In the genomic region with DNA sequence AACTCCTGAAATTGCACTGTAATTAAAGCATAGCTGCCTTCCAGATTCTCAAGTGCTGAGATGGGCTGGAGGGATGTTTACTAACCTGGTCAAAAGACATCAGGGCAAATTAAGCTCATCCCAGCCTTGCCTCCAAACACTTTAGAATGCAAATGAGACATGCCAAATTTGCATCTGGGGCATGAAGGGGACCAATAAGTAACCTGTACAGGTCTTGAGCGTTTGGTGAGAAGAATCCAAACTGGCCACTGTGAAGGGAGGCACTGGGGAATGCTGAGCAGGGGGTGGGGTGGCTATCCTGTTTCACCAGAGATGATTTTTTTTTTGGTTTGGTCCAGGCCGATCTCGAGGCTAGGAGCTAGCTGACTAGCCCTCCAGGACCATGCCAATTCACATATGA, we compare ENCODE assay signal across 8 cellular contexts. TPM values are rescaled to one million over a fixed set of nuclear protein-coding genes. Genes with fewer than 3 reads are reported as not detected.
DNase-seq lines count a peak whose midpoint lies in the region; ATAC-seq and TF ChIP-seq lines count a peak whose summit lies in the region.

No MANE protein-coding gene starts in this region.

- peak; percentile 59 for DNase-seq in ELF-1 (ENCODE audit: low read depth, low spot score)
- no peak for DNase-seq in dorsolateral prefrontal cortex
- peak in 1 of 49 donors; percentile 48 for DNase-seq in substantia nigra (lab: John Stamatoyannopoulos, UW)
- DNase-seq in GM10266 (ENCODE audit: extremely low spot score) = no peak
- DNase-seq in globus pallidus (ENCODE audit: low spot score) = no peak
- DNase-seq in MG63 = no peak

- peak; percentile 40 for ATAC-seq in GM19468 (IDR thresholded peaks at IDR 0.05; ENCODE audit: extremely low read depth, unreplicated experiment)
- ATAC-seq in HG03558 (IDR thresholded peaks at IDR 0.05; ENCODE audit: extremely low read depth, unreplicated experiment) = peak; percentile 17

- intact Hi-C loops in dorsolateral prefrontal cortex (cut with DNase I) = no loop called here

- H3K27ac ChIP-seq in dorsolateral prefrontal cortex (peak overlapping the region in 37 of 59 donors; percentile 2 to 74 (median 44)), substantia nigra (ENCODE audit: low read depth, low read length, poor library complexity, severe bottlenecking) (peak overlapping the region; percentile 55)

- TF ChIP-seq CTCF in dorsolateral prefrontal cortex (IDR thresholded peaks at IDR 0.05 in 54 of 56, conservative IDR thresholded peaks at IDR 0.05 in 2 of 56; ENCODE audit: low read depth in 1 of 56, partially characterized antibody in 56 of 56) (no peak), GM10266 (IDR thresholded peaks at IDR 0.05; ENCODE audit: control insufficient read depth, insufficient read depth, low read depth, missing control alignments) (no peak)

- H3K27me3 ChIP-seq in dorsolateral prefrontal cortex (peaks cover 0 to 8% (median 0%) of the 10 kb centered on the region in 45 donors), MG63 (no peaks in the 10 kb centered on the region)

- no peaks in the 10 kb centered on the region for H3K36me3 ChIP-seq in MG63

- H3K4me3 ChIP-seq in dorsolateral prefrontal cortex (peak overlapping the region in 33 of 59 donors; percentile 4 to 50 (median 23)), MG63 (no peak overlapping the region)

- H3K9me3 ChIP-seq in MG63 = no peaks in the 10 kb centered on the region

RNA-seq across cellular contexts. Expression of a gene that starts 38.3 kb away (rescaled TPM):
- 10 to 100 TPM in 94 of 120 experiments, 1 to 10 TPM in 26; 5.2 to 20.6 (median 12.1) TPM for total RNA-seq in dorsolateral prefrontal cortex
- total RNA-seq in MG63 (2014; rRNA removed; shearing (Covaris generic); ENCODE audit: low replicate concordance) = not detected in 2 replicates
